Comparison of ENCODE assay signal across 12 cellular contexts in the genomic region with DNA sequence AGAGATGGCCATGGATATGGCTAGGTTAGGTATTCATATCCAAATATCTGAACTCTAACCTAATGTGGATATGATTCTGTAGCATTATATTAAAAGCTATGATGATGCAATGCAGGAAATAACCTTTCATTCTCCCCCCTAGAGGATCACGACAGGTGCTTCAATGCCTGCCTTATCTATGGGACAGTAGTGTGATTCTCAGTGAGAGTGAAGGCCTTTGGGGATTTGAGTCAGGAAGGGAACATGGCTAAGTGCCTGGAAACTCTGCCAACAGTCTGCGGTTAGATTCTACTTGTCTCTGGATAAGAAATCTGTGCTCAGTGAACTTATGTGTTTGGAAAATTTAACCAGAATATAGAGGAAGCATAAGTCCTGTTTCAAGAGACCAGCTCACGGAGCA.
DNase-seq lines count a peak whose midpoint lies in the region; ATAC-seq and TF ChIP-seq lines count a peak whose summit lies in the region.
"Had no signal": no experiment of that assay in that cellular context is flagged by ENCODE, and none has a peak within 500 bp of the region (broad histone marks: within the 10 kb centered on the region; RNA-seq: fewer than 3 reads in every experiment).

No MANE protein-coding gene starts in this region.

- H4K8ac ChIP-seq in IMR-90 (ENCODE audit: low read depth in 2 of 2, low read length in 2 of 2) = no peak overlapping the region

- H3K9ac ChIP-seq in IMR-90 (ENCODE audit: low read depth, low read length) = no peak overlapping the region

- DNase-seq in AG10803 (ENCODE audit: low read depth) (peak; percentile 80), IMR-90 (peak; percentile 93), chondrocyte (ENCODE audit: low spot score) (no peak), mucosa of gallbladder (ENCODE audit: low spot score) (peak; percentile 61), HuH-7.5 (ENCODE audit: low spot score) (no peak), NK-92 (lab: John Stamatoyannopoulos, UW; ENCODE audit: unreplicated experiment) (no peak), RKO (ENCODE audit: low spot score) (no peak)
- DNase-seq: colonic mucosa; GOT3; NCI-H1048; stimulated activated naive CD4-positive, alpha-beta T cell had no signal

- no peak overlapping the region for H3K56ac ChIP-seq in IMR-90 (ENCODE audit: extremely low read depth, insufficient read depth, low read length)

- no peak overlapping the region for H4K91ac ChIP-seq in IMR-90 (ENCODE audit: insufficient read depth, low read depth, low read length)

- H3K27ac Mint-ChIP-seq in chondrocyte (ENCODE audit: unreplicated experiment) = peak overlapping the region; percentile 47

- no peak overlapping the region for H2BK15ac ChIP-seq in IMR-90 (ENCODE audit: low read depth, low read length)

- peaks cover 34% of the 10 kb centered on the region for H3K36me3 Mint-ChIP-seq in chondrocyte (ENCODE audit: low read depth)

- no peak for TF ChIP-seq RAD21 in IMR-90 (IDR thresholded peaks at IDR 0.05; ENCODE audit: low read length)

- H3K4me2 ChIP-seq in IMR-90 (ENCODE audit: low read depth, low read length) = no peak overlapping the region

- dilution Hi-C loops in IMR-90 (cut with HindIII; ENCODE audit: low sequenced_read_pairs, unreplicated experiment) = no loop called here

- no peak overlapping the region for H2AK5ac ChIP-seq in IMR-90 (ENCODE audit: low read depth, low read length)

- peaks cover 4% of the 10 kb centered on the region for H3K4me1 ChIP-seq in IMR-90 (ENCODE audit: control insufficient read depth, insufficient read depth, low read length)
- H3K4me1 ChIP-seq: colonic mucosa had no signal

- peak; percentile 72 for ATAC-seq in IMR-90 (ENCODE audit: low read depth)
- ATAC-seq in HG02973 (IDR thresholded peaks at IDR 0.05; ENCODE audit: unreplicated experiment) = no peak

- H2BK120ac ChIP-seq in IMR-90 (ENCODE audit: low read depth, low read length) = no peak overlapping the region

- H3K4me3 Mint-ChIP-seq in chondrocyte (ENCODE audit: unreplicated experiment) = no peak overlapping the region

- in situ Hi-C loops in IMR-90 (cut with MboI; ENCODE audit: low sequenced_read_pairs) = no loop called here

- TF ChIP-seq POLR2A in IMR-90 (IDR thresholded peaks at IDR 0.05; ENCODE audit: low read depth, low read length) = no peak

- H3K4ac ChIP-seq in IMR-90 (ENCODE audit: low read depth, low read length) = no peak overlapping the region

- no peak overlapping the region for H2BK20ac ChIP-seq in IMR-90 (ENCODE audit: low read depth, low read length)

- no TSS peak for BruUV-seq in IMR-90 (replicated peaks; lab: Mats Ljungman, UMichigan)

- H3K27me3 Mint-ChIP-seq in chondrocyte (ENCODE audit: low read depth) = no peaks in the 10 kb centered on the region

- H2BK5ac ChIP-seq in IMR-90 (ENCODE audit: low read depth, low read length, poor library complexity, severe bottlenecking) = no peak overlapping the region

- CTCF ChIA-PET in IMR-90 (lab: Yijun Ruan, JAX) = no interaction called here

- peaks cover 7% of the 10 kb centered on the region for H3K36me3 ChIP-seq in IMR-90 (ENCODE audit: control insufficient read depth, insufficient read depth, low read length)
- H3K36me3 ChIP-seq: colonic mucosa had no signal

- POLR2A ChIA-PET in IMR-90 (lab: Charles Lee; ENCODE audit: unreplicated experiment) = no interaction called here

- no peak overlapping the region for H4K5ac ChIP-seq in IMR-90 (ENCODE audit: low read depth, low read length)

- TF ChIP-seq CTCF in AG10803 (conservative IDR thresholded peaks at IDR 0.05; ENCODE audit: low read length) = no peak
- no peak for TF ChIP-seq CTCF in IMR-90 (conservative IDR thresholded peaks at IDR 0.05; ENCODE audit: low read depth, low read length)
- no peak for TF ChIP-seq CTCF in chondrocyte (IDR thresholded peaks at IDR 0.05)

- H3K14ac ChIP-seq in IMR-90 (replicated peaks; ENCODE audit: low read depth, low read length) = no peak overlapping the region

- H2AK9ac ChIP-seq in IMR-90 (replicated peaks; ENCODE audit: low read depth, low read length, poor library complexity) = no peak overlapping the region

- no peaks in the 10 kb centered on the region for H3K27me3 ChIP-seq in IMR-90 (ENCODE audit: control insufficient read depth, insufficient read depth, low read length)
- H3K27me3 ChIP-seq: colonic mucosa had no signal

- H3K27ac ChIP-seq in IMR-90 (ENCODE audit: insufficient read depth, low read length) = no peak overlapping the region
- H3K27ac ChIP-seq: colonic mucosa had no signal

- H3K4me1 Mint-ChIP-seq in chondrocyte (ENCODE audit: low read depth) = peaks cover 9% of the 10 kb centered on the region

- no peaks in the 10 kb centered on the region for H3K9me3 ChIP-seq in IMR-90 (ENCODE audit: control insufficient read depth, insufficient read depth, low read length)
- H3K9me3 ChIP-seq: colonic mucosa had no signal

- H3K18ac ChIP-seq in IMR-90 (ENCODE audit: low read depth, low read length) = no peak overlapping the region

- WGBS in IMR-90 (ENCODE audit: extremely low coverage in 2 of 2, insufficient read length in 1 of 2), 2 experiments = no CpG with 5 or more reads among the region's 3 CpGs

- H4K20me1 ChIP-seq in IMR-90 (ENCODE audit: insufficient read depth, low read length) = peaks cover 7% of the 10 kb centered on the region; the same call in 1 of the 2 replicates

- H3K9me3 Mint-ChIP-seq in chondrocyte (ENCODE audit: low read depth) = peaks cover 9% of the 10 kb centered on the region

- peaks cover 0 to 13% of the 10 kb centered on the region in 2 experiments; a peak in 3 of 4 replicates for H3K79me1 ChIP-seq in IMR-90 (ENCODE audit: low read depth in 1 of 2, low read length in 2 of 2)

- H3K4me3 ChIP-seq in AG10803 (ENCODE audit: low read length) = no peak overlapping the region
- H3K4me3 ChIP-seq in IMR-90 (ENCODE audit: insufficient read depth, low read depth, low read length) = no peak overlapping the region
- H3K4me3 ChIP-seq: colonic mucosa had no signal

- H3K23ac ChIP-seq in IMR-90 (ENCODE audit: low read depth, low read length) = no peak overlapping the region

- peaks cover 10% of the 10 kb centered on the region; the same call in 1 of the 2 replicates for H3K9me1 ChIP-seq in IMR-90 (ENCODE audit: insufficient read depth, low read length)

- intact Hi-C loops in IMR-90 (cut with micrococcal nuclease) = loop anchor here (10.0 kb wide), 2 partner anchors 168 to 192 kb away; a partner anchor contains a TSS

- H2AFZ ChIP-seq in IMR-90 (replicated peaks; ENCODE audit: low read length, poor library complexity) = no peak overlapping the region

TF ChIP-seq in IMR-90, 13 proteins besides CTCF, POLR2A, EP300 and RAD21:
- no peak for TF ChIP-seq MAZ (IDR thresholded peaks at IDR 0.05; ENCODE audit: borderline replicate concordance, low read depth, low read length)
- TF ChIP-seq BHLHE40 (IDR thresholded peaks at IDR 0.05; ENCODE audit: low read depth, low read length) = no peak
- no peak for TF ChIP-seq MXI1 (IDR thresholded peaks at IDR 0.05; ENCODE audit: borderline replicate concordance, low read depth, low read length)
- peak; percentile 80 for TF ChIP-seq CEBPB (IDR thresholded peaks at IDR 0.05; ENCODE audit: low read depth, low read length)
- TF ChIP-seq MAFK (IDR thresholded peaks at IDR 0.05; ENCODE audit: low read depth, low read length) = no peak
- TF ChIP-seq, protein P1, sequence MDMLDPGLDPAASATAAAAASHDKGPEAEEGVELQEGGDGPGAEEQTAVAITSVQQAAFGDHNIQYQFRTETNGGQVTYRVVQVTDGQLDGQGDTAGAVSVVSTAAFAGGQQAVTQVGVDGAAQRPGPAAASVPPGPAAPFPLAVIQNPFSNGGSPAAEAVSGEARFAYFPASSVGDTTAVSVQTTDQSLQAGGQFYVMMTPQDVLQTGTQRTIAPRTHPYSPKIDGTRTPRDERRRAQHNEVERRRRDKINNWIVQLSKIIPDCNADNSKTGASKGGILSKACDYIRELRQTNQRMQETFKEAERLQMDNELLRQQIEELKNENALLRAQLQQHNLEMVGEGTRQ (IDR thresholded peaks at IDR 0.05; ENCODE audit: low read depth, low read length) = no peak
- TF ChIP-seq, protein P2, sequence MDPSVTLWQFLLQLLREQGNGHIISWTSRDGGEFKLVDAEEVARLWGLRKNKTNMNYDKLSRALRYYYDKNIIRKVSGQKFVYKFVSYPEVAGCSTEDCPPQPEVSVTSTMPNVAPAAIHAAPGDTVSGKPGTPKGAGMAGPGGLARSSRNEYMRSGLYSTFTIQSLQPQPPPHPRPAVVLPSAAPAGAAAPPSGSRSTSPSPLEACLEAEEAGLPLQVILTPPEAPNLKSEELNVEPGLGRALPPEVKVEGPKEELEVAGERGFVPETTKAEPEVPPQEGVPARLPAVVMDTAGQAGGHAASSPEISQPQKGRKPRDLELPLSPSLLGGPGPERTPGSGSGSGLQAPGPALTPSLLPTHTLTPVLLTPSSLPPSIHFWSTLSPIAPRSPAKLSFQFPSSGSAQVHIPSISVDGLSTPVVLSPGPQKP (IDR thresholded peaks at IDR 0.05; ENCODE audit: borderline replicate concordance, low read depth, low read length) = no peak
- TF ChIP-seq NFE2L2 (IDR thresholded peaks at IDR 0.05; ENCODE audit: low read depth, low read length) = no peak
- TF ChIP-seq SMC3 (IDR thresholded peaks at IDR 0.05; ENCODE audit: low read depth, low read length) = no peak
- TF ChIP-seq CHD1 (IDR thresholded peaks at IDR 0.05; ENCODE audit: low read depth, low read length) = no peak
- TF ChIP-seq RCOR1 (IDR thresholded peaks at IDR 0.05; ENCODE audit: insufficient replicate concordance, low read length) = peak; percentile 67
- TF ChIP-seq FOS (IDR thresholded peaks at IDR 0.05; ENCODE audit: low read depth, low read length) = no peak
- TF ChIP-seq RFX5 (IDR thresholded peaks at IDR 0.05; ENCODE audit: low read depth, low read length) = no peak

Comparison
In these comparisons a context has a peak if more than half of its experiments do, and no peak if none do; other contexts are left out.
1. DNase-seq: peak in AG10803 (single experiment), IMR-90 (single experiment) and mucosa of gallbladder (single experiment); none in chondrocyte (single experiment), HuH-7.5 (single experiment), NK-92 (single experiment) and RKO (single experiment).